8 cellular contexts compared by ENCODE assay signal in genomic region chr11:113896156-113896879, GRCh38. TPM values are rescaled to one million over a fixed set of nuclear protein-coding genes. Genes with fewer than 3 reads are reported as not detected.
DNase-seq lines count a peak whose midpoint lies in the region; ATAC-seq and TF ChIP-seq lines count a peak whose summit lies in the region.

No MANE protein-coding gene starts in this region.

- WGBS in prostate gland = 23% methylated on average over 10 of the region's 10 CpGs

- TF ChIP-seq POLR2A in prostate gland (IDR thresholded peaks at IDR 0.05) = no peak

- H3K36me3 ChIP-seq in prostate gland = no peaks in the 10 kb centered on the region

- H3K4me1 ChIP-seq in prostate gland (replicated peaks) = no peaks in the 10 kb centered on the region

- DNase-seq in COLO668 (lab: John Stamatoyannopoulos, UW; ENCODE audit: unreplicated experiment) = peak; percentile 28
- peak; percentile 58 for DNase-seq in NCI-H526 treated with DMSO at 0.1 percent for 48 hours (lab: John Stamatoyannopoulos, UW)
- DNase-seq in activated T-helper 9 cell treated with anti-CD3 and anti-CD28 coated beads, Interleukin-2, amount 50 U/mL, for 16 hours (ENCODE audit: low read depth) = peak; percentile 8
- peak; percentile 15 to 80 (median 52) for DNase-seq in head of caudate nucleus
- DNase-seq in prostate gland (ENCODE audit: low spot score) = peak; percentile 46
- no peak for DNase-seq in NK-92 treated with Interleukin-12 subunit alpha and Interleukin-12 subunit beta, amount 100 ng/mL, for 24 hours (lab: John Stamatoyannopoulos, UW)

- ATAC-seq in GM21619 (IDR thresholded peaks at IDR 0.05; ENCODE audit: unreplicated experiment) = peak; percentile 75
- no peak for ATAC-seq in GM21717 (IDR thresholded peaks at IDR 0.05; ENCODE audit: unreplicated experiment)

- no peaks in the 10 kb centered on the region for H3K27me3 ChIP-seq in prostate gland (replicated peaks; ENCODE audit: insufficient read depth)

- no peaks in the 10 kb centered on the region for H3K9me3 ChIP-seq in prostate gland

- peak; percentile 50 to 78 (median 70) for TF ChIP-seq CTCF in prostate gland (IDR thresholded peaks at IDR 0.05)

- no peak overlapping the region for H3K4me3 ChIP-seq in prostate gland

- no peak overlapping the region for H3K27ac ChIP-seq in prostate gland

- intact Hi-C loops in head of caudate nucleus (cut with DNase I) (loop anchor here (5.0 kb wide), 1 partner anchor 366 kb away; no protein-coding TSS in a partner anchor), prostate gland (cut with DNase I) (loop anchor here (2.0 kb wide), 1 partner anchor 366 kb away; no protein-coding TSS in a partner anchor)

RNA-seq across cellular contexts. Expression of gene HTR3B, which starts 8.3 kb away (rescaled TPM):
- not detected for total RNA-seq in prostate gland

RNA-seq across cellular contexts. Expression of gene USP28, which starts 20.9 kb away (rescaled TPM):
- total RNA-seq in prostate gland = 10 to 100 TPM; 28.9 to 31.5 TPM
